Comparison of ENCODE assay signal across 8 cellular contexts in genomic region chrX:132216806-132217202, GRCh38. TPM values are rescaled to one million over a fixed set of nuclear protein-coding genes. Genes with fewer than 3 reads are reported as not detected.
DNase-seq lines count a peak whose midpoint lies in the region; ATAC-seq and TF ChIP-seq lines count a peak whose summit lies in the region.

No MANE protein-coding gene starts in this region.

- CTCF ChIA-PET in AG04449 (lab: Yijun Ruan, JAX) = no interaction called here

- DNase-seq in AG04449 (ENCODE audit: low read depth, low spot score) (no peak), MG63 (no peak), astrocyte of the cerebellum (ENCODE audit: low read depth) (no peak), left lung (no peak), thoracic aorta (ENCODE audit: low spot score) (no peak), posterior vena cava (ENCODE audit: low spot score) (no peak)
- no peak for DNase-seq in activated effector memory CD4-positive, alpha-beta T cell treated with Interleukin-2 at 50 U/mL for 16 hours

- intact Hi-C loops in left lung (cut with DNase I) (no loop called here), posterior vena cava (cut with DNase I) (loop anchor here (10.0 kb wide), 2 partner anchors 112 to 122 kb away; no protein-coding TSS in a partner anchor)

- H3K27ac ChIP-seq in left lung = peak overlapping the region; percentile 95 to 99
- peak overlapping the region; percentile 90 to 95 for H3K27ac ChIP-seq in thoracic aorta

- H3K27me3 ChIP-seq in MG63 (no peaks in the 10 kb centered on the region), left lung (peaks cover 0 to 4% of the 10 kb centered on the region in 2 donors), thoracic aorta (replicated peaks; ENCODE audit: insufficient read depth) (no peaks in the 10 kb centered on the region)

- no peak for TF ChIP-seq CTCF in AG04449 (IDR thresholded peaks at IDR 0.05; ENCODE audit: insufficient read depth, low read length, missing control alignments)
- no peak for TF ChIP-seq CTCF in astrocyte of the cerebellum (IDR thresholded peaks at IDR 0.05; ENCODE audit: low read depth, low read length, missing control alignments)
- TF ChIP-seq CTCF in left lung (IDR thresholded peaks at IDR 0.05) = no peak
- TF ChIP-seq CTCF in thoracic aorta (IDR thresholded peaks at IDR 0.05) = no peak

- H3K9me3 ChIP-seq in MG63 = no peaks in the 10 kb centered on the region
- H3K9me3 ChIP-seq in left lung = no peaks in the 10 kb centered on the region
- no peaks in the 10 kb centered on the region for H3K9me3 ChIP-seq in thoracic aorta

- peak overlapping the region; percentile 66 for H3K4me3 ChIP-seq in AG04449 (ENCODE audit: low read depth, low read length)
- H3K4me3 ChIP-seq in MG63 = peak overlapping the region; percentile 72
- peak overlapping the region; percentile 64 for H3K4me3 ChIP-seq in astrocyte of the cerebellum (ENCODE audit: low read depth, low read length)
- H3K4me3 ChIP-seq in left lung = peak overlapping the region; percentile 49 to 65
- H3K4me3 ChIP-seq in thoracic aorta = peak overlapping the region; percentile 81

- ATAC-seq in GM19372 (IDR thresholded peaks at IDR 0.05; ENCODE audit: low read depth, unreplicated experiment) = peak; percentile 12
- ATAC-seq in left lung = no peak
- ATAC-seq in thoracic aorta (ENCODE audit: insufficient number of reproducible peaks, low FRiP score, low read depth) = no peak

- POLR2A ChIA-PET in AG04449 (lab: Yijun Ruan, JAX) = no interaction called here

- in situ Hi-C loops in astrocyte of the cerebellum (cut with HindIII; ENCODE audit: low sequenced_read_pairs) = no loop called here

- H3K36me3 ChIP-seq in MG63 (peaks cover 13% of the 10 kb centered on the region), left lung (peaks cover 0 to 18% of the 10 kb centered on the region in 2 donors), thoracic aorta (no peaks in the 10 kb centered on the region)

- H3K4me1 ChIP-seq in left lung = peaks cover 0 to 21% of the 10 kb centered on the region in 2 donors
- H3K4me1 ChIP-seq in thoracic aorta (ENCODE audit: control insufficient read depth in 1 of 2, low read depth in 2 of 2) = peaks cover 10 to 13% of the 10 kb centered on the region in 2 donors

RNA-seq across cellular contexts. Expression of gene RAP2C, which starts 2.4 kb away (rescaled TPM):
- total RNA-seq in MG63 (2014; rRNA removed; shearing (Covaris generic); ENCODE audit: low replicate concordance) = 9.7 and 18.6 TPM in 2 replicates
- total RNA-seq in left lung (10 to 100 TPM; 18.5 to 33.1 TPM), thoracic aorta (10 to 100 TPM; 12.3 to 14.3 TPM), posterior vena cava (10 to 100 TPM; 21.1 to 25.8 TPM)

Comparison
In these comparisons a context has a peak if more than half of its experiments do, and no peak if none do; other contexts are left out.
1. intact Hi-C loops: an anchor here in posterior vena cava (10.0 kb wide); none called in left lung.